Comparison of ENCODE assay signal across 1 cellular context in genomic region chr9:20197976-20198685, GRCh38.
TF ChIP-seq lines count a peak whose summit lies in the region.

No MANE protein-coding gene starts in this region.

TF ChIP-seq in WTC11, 78 proteins besides CTCF, POLR2A, EP300 and RAD21 (continued from another document):
- TF ChIP-seq PRDM15 (CRISPR knock-in tag; IDR thresholded peaks at IDR 0.05): no peak
- TF ChIP-seq MXD4 (CRISPR knock-in tag; IDR thresholded peaks at IDR 0.05; ENCODE audit: borderline replicate concordance): no peak
- no peak for TF ChIP-seq FOXP1 (CRISPR knock-in tag; IDR thresholded peaks at IDR 0.05; ENCODE audit: borderline replicate concordance)
- no peak for TF ChIP-seq IRF1 (CRISPR knock-in tag; IDR thresholded peaks at IDR 0.05)
- TF ChIP-seq, protein P1, sequence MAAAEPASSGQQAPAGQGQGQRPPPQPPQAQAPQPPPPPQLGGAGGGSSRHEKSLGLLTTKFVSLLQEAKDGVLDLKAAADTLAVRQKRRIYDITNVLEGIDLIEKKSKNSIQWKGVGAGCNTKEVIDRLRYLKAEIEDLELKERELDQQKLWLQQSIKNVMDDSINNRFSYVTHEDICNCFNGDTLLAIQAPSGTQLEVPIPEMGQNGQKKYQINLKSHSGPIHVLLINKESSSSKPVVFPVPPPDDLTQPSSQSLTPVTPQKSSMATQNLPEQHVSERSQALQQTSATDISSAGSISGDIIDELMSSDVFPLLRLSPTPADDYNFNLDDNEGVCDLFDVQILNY (CRISPR knock-in tag; IDR thresholded peaks at IDR 0.05): no peak
